In the genomic region with DNA sequence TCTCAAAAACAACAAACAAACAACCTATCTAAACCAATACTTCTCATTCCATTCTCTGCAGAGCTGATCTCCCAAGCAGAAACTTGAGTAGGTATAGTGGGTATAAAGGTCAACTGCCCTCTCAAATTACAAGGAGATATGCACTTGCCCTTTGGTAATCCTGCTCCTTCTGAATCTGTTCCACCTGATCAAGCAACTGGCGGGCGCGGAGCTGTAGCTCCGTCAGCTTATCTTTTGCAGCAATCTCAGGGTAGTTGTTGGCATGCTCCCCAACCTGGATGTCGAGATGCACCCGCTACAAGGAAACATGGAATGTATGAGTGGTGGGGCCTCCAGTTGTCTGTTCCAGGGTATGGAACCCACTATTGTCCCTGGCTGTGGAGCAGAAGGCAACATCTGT, we compare ENCODE assay signal across 8 cellular contexts. TPM values are rescaled to one million over a fixed set of nuclear protein-coding genes. Genes with fewer than 3 reads are reported as not detected.
DNase-seq lines count a peak whose midpoint lies in the region; ATAC-seq and TF ChIP-seq lines count a peak whose summit lies in the region.

No MANE protein-coding gene starts in this region.

- no peaks in the 10 kb centered on the region for H3K9me3 Mint-ChIP-seq in activated CD4-positive, alpha-beta T cell treated with anti-CD3 and anti-CD28 coated beads, Interleukin-2, amount 10 ng/mL, durations not matched to agents 7 days and 5 days
- H3K9me3 Mint-ChIP-seq in activated naive CD4-positive, alpha-beta T cell treated with anti-CD3 and anti-CD28 coated beads, Interleukin-2, amount 50 U/mL, for 72 hours, result no peaks in the 10 kb centered on the region

- intact Hi-C loops in left colon (cut with DNase I, micrococcal nuclease), result loop anchor here in 1 of 2 donors (10.0 kb wide), 1 partner anchor 264 kb away; a partner anchor contains a TSS

- peak overlapping the region; percentile 93 for H3K4me3 Mint-ChIP-seq in activated CD4-positive, alpha-beta T cell treated with anti-CD3 and anti-CD28 coated beads, Interleukin-2, amount 10 ng/mL, durations not matched to agents 7 days and 5 days

- H3K27me3 ChIP-seq in thymus (ENCODE audit: control insufficient read depth, insufficient read depth), result no peaks in the 10 kb centered on the region

- peaks cover 10% of the 10 kb centered on the region for H3K4me1 ChIP-seq in thymus (ENCODE audit: control insufficient read depth, insufficient read depth, low read length)

- peaks cover 19% of the 10 kb centered on the region for H3K36me3 ChIP-seq in thymus (ENCODE audit: control insufficient read depth, insufficient read depth)

- no peak for TF ChIP-seq CTCF in omental fat pad (IDR thresholded peaks at IDR 0.05)

- DNase-seq in activated CD4-positive, alpha-beta T cell treated with anti-CD3 and anti-CD28 coated beads, Interleukin-2, amount 10 ng/mL, durations not matched to agents 7 days and 5 days, result no peak
- no peak for DNase-seq in activated CD4-positive, alpha-beta T cell treated with anti-CD3 and anti-CD28 coated beads for 1 hour
- no peak for DNase-seq in activated naive CD4-positive, alpha-beta T cell treated with anti-CD3 and anti-CD28 coated beads, Interleukin-2, amount 50 U/mL, for 72 hours (ENCODE audit: low spot score in 2 of 2)
- DNase-seq in left colon (peak; percentile 43 to 52), glomerular visceral epithelial cell (ENCODE audit: extremely low spot score) (no peak), omental fat pad (ENCODE audit: low spot score) (no peak)

- H3K36me3 Mint-ChIP-seq in activated CD4-positive, alpha-beta T cell treated with anti-CD3 and anti-CD28 coated beads, Interleukin-2, amount 10 ng/mL, durations not matched to agents 7 days and 5 days (ENCODE audit: low read depth), result peaks cover 39% of the 10 kb centered on the region
- peaks cover 22 to 26% of the 10 kb centered on the region in 2 donors for H3K36me3 Mint-ChIP-seq in activated naive CD4-positive, alpha-beta T cell treated with anti-CD3 and anti-CD28 coated beads, Interleukin-2, amount 50 U/mL, for 72 hours

- peak overlapping the region; percentile 86 for H3K4me3 ChIP-seq in thymus (ENCODE audit: low read length)

- no peak for ATAC-seq in activated naive CD4-positive, alpha-beta T cell treated with anti-CD3 and anti-CD28 coated beads, Interleukin-2, amount 50 U/mL, for 72 hours
- ATAC-seq in left colon (peak; percentile 21), GM19351 (IDR thresholded peaks at IDR 0.05; ENCODE audit: unreplicated experiment) (no peak), omental fat pad (ENCODE audit: low FRiP score) (no peak)

- no peaks in the 10 kb centered on the region for H3K9me3 ChIP-seq in thymus (ENCODE audit: control insufficient read depth)

- POLR2A ChIA-PET in activated CD4-positive, alpha-beta T cell treated with anti-CD3 and anti-CD28 coated beads, Interleukin-2, amount 10 ng/mL, durations not matched to agents 7 days and 5 days (lab: Charles Lee), result interaction anchor here (0.6 kb wide), 1 partner anchor 16 kb away, joined by 3 read pairs; no protein-coding TSS in a partner anchor

- peaks cover 6% of the 10 kb centered on the region for H3K27me3 Mint-ChIP-seq in activated CD4-positive, alpha-beta T cell treated with anti-CD3 and anti-CD28 coated beads, Interleukin-2, amount 10 ng/mL, durations not matched to agents 7 days and 5 days

- CTCF ChIA-PET in activated CD4-positive, alpha-beta T cell treated with anti-CD3 and anti-CD28 coated beads, Interleukin-2, amount 10 ng/mL, durations not matched to agents 7 days and 5 days (lab: Charles Lee), result interaction anchor here (0.6 to 3.1 kb wide), 7 partner anchors 8 to 555 kb away, joined by 3 to 9 read pairs (median 4); no protein-coding TSS in a partner anchor

- peak overlapping the region; percentile 97 for H3K27ac Mint-ChIP-seq in activated CD4-positive, alpha-beta T cell treated with anti-CD3 and anti-CD28 coated beads, Interleukin-2, amount 10 ng/mL, durations not matched to agents 7 days and 5 days
- H3K27ac Mint-ChIP-seq in activated naive CD4-positive, alpha-beta T cell treated with anti-CD3 and anti-CD28 coated beads, Interleukin-2, amount 50 U/mL, for 72 hours, result peak overlapping the region; percentile 96 to 97

- WGBS in thymus, result 86% methylated on average over 6 of the region's 6 CpGs

- peak overlapping the region; percentile 42 for H3K27ac ChIP-seq in thymus (ENCODE audit: low read depth)

- H3K4me1 Mint-ChIP-seq in activated CD4-positive, alpha-beta T cell treated with anti-CD3 and anti-CD28 coated beads, Interleukin-2, amount 10 ng/mL, durations not matched to agents 7 days and 5 days, result peaks cover 39% of the 10 kb centered on the region

RNA-seq across cellular contexts. Expression of a gene that starts 1.1 kb away (rescaled TPM):
- 10 to 100 TPM; 78.1 to 78.3 TPM for total RNA-seq in activated CD4-positive, alpha-beta T cell treated with anti-CD3 and anti-CD28 coated beads, Interleukin-2, amount 10 ng/mL, durations not matched to agents 7 days and 5 days
- total RNA-seq in activated naive CD4-positive, alpha-beta T cell treated with anti-CD3 and anti-CD28 coated beads, Interleukin-2, amount 50 U/mL, for 72 hours, result 100 to 1,000 TPM in 1 of 2 donors, 10 to 100 TPM in 1; 67.1 to 114 TPM
- total RNA-seq in left colon, result 10 to 100 TPM; 90.4 to 96.2 TPM
- polyA plus RNA-seq in thymus, result 46.9 TPM
- total RNA-seq in omental fat pad, result 100 to 1,000 TPM; 105 to 140 (median 124) TPM

RNA-seq across cellular contexts. Expression of a gene that starts 7.2 kb away (rescaled TPM):
- total RNA-seq in activated CD4-positive, alpha-beta T cell treated with anti-CD3 and anti-CD28 coated beads, Interleukin-2, amount 10 ng/mL, durations not matched to agents 7 days and 5 days, result 10 to 100 TPM; 83.6 to 84.9 TPM
- 10 to 100 TPM; 83.4 to 92.7 TPM for total RNA-seq in activated naive CD4-positive, alpha-beta T cell treated with anti-CD3 and anti-CD28 coated beads, Interleukin-2, amount 50 U/mL, for 72 hours
- total RNA-seq in left colon (10 to 100 TPM; 36.5 to 59.2 TPM), omental fat pad (100 to 1,000 TPM in 1 of 4 donors, 10 to 100 TPM in 3; 43.0 to 104 (median 50.3) TPM)
- 114 TPM for polyA plus RNA-seq in thymus

RNA-seq across cellular contexts. Expression of a gene that starts 25.5 kb away (rescaled TPM):
- total RNA-seq in activated CD4-positive, alpha-beta T cell treated with anti-CD3 and anti-CD28 coated beads, Interleukin-2, amount 10 ng/mL, durations not matched to agents 7 days and 5 days, result 100 to 1,000 TPM; 114 to 121 TPM
- 100 to 1,000 TPM in 1 of 2 donors, 10 to 100 TPM in 1; 53.2 to 106 TPM for total RNA-seq in activated naive CD4-positive, alpha-beta T cell treated with anti-CD3 and anti-CD28 coated beads, Interleukin-2, amount 50 U/mL, for 72 hours
- 100 to 1,000 TPM; 174 to 221 TPM for total RNA-seq in left colon
- 20.7 TPM for polyA plus RNA-seq in thymus
- total RNA-seq in omental fat pad, result 10 to 100 TPM; 75.4 to 91.0 (median 82.0) TPM

RNA-seq across cellular contexts. Expression of a gene that starts 39.8 kb away (rescaled TPM):
- total RNA-seq in activated CD4-positive, alpha-beta T cell treated with anti-CD3 and anti-CD28 coated beads, Interleukin-2, amount 10 ng/mL, durations not matched to agents 7 days and 5 days, result not detected
- under 1 TPM; 0.06 to 0.14 TPM for total RNA-seq in activated naive CD4-positive, alpha-beta T cell treated with anti-CD3 and anti-CD28 coated beads, Interleukin-2, amount 50 U/mL, for 72 hours
- total RNA-seq in left colon, result under 1 TPM in 1 of 2 donors, not detected in 1; 0.06 TPM
- 0.14 TPM for polyA plus RNA-seq in thymus
- under 1 TPM; 0.24 to 0.65 (median 0.28) TPM for total RNA-seq in omental fat pad

Comparison
In these comparisons a context has a peak if more than half of its experiments do, and no peak if none do; other contexts are left out.
1. DNase-seq: peak in left colon (2 of 2); none in activated CD4-positive, alpha-beta T cell treated with anti-CD3 and anti-CD28 coated beads, Interleukin-2, amount 10 ng/mL, durations not matched to agents 7 days and 5 days (single experiment), activated CD4-positive, alpha-beta T cell treated with anti-CD3 and anti-CD28 coated beads for 1 hour (single experiment), activated naive CD4-positive, alpha-beta T cell treated with anti-CD3 and anti-CD28 coated beads, Interleukin-2, amount 50 U/mL, for 72 hours (0 of 2), glomerular visceral epithelial cell (single experiment) and omental fat pad (single experiment).